8 cellular contexts compared by ENCODE assay signal in genomic region chr9:137046094-137046787, GRCh38. TPM values are rescaled to one million over a fixed set of nuclear protein-coding genes. Genes with fewer than 3 reads are reported as not detected.
DNase-seq lines count a peak whose midpoint lies in the region; TF ChIP-seq lines count a peak whose summit lies in the region.

Gene NPDC1 (minus strand): TSS chr9:137046177. CDS start chr9:137045989, 188 bp downstream.

- TF ChIP-seq CTCF in AG04449 (IDR thresholded peaks at IDR 0.05; ENCODE audit: insufficient read depth, low read length, missing control alignments), result peak; percentile 93
- TF ChIP-seq CTCF in GM20000 (IDR thresholded peaks at IDR 0.05; ENCODE audit: extremely low read depth, missing control alignments), result peak; percentile 86
- TF ChIP-seq CTCF in kidney epithelial cell (IDR thresholded peaks at IDR 0.05; ENCODE audit: insufficient read depth, low read length, poor library complexity, severe bottlenecking), result peak; percentile 95

- CTCF ChIA-PET in AG04449 (lab: Yijun Ruan, JAX), result interaction anchor here (0.7 to 10.9 kb wide), 29 partner anchors 10 to 268 kb away, joined by 3 to 364 read pairs (median 4); partner anchors contain the start of genes ABCA2, CYSRT1, FBXW5 and FUT7

- peaks cover 43% of the 10 kb centered on the region for H3K27me3 ChIP-seq in kidney epithelial cell (ENCODE audit: control insufficient read depth, insufficient read depth, low read length)

- POLR2A ChIA-PET in AG04449 (lab: Yijun Ruan, JAX), result interaction anchor here (0.6 to 0.9 kb wide), 2 partner anchors 11 to 181 kb away, joined by 3 read pairs; partner anchors contain the start of gene RNF224

- H3K4me3 ChIP-seq in AG04449 (ENCODE audit: low read depth, low read length), result peak within 1 kb of the TSS; percentile 65
- peak within 1 kb of the TSS; percentile 52 for H3K4me3 ChIP-seq in kidney epithelial cell (ENCODE audit: low read depth, low read length)

- no peaks in the 10 kb centered on the region for H3K36me3 ChIP-seq in kidney epithelial cell (ENCODE audit: control insufficient read depth, insufficient read depth, low read length)

- DNase-seq in AG04449 (ENCODE audit: low read depth, low spot score) (no peak), GM20000 (ENCODE audit: low spot score) (peak; percentile 97), NCI-H2171 treated with DMSO at 0.1 percent for 48 hours (lab: John Stamatoyannopoulos, UW) (peak; percentile 86), cerebellar cortex (ENCODE audit: low spot score) (peak; percentile 79), kidney epithelial cell (ENCODE audit: low read depth) (no peak), GOT3 (lab: John Stamatoyannopoulos, UW) (no peak)
- DNase-seq in activated CD4-positive, CD25-positive, alpha-beta regulatory T cell treated with anti-CD3 and anti-CD28 coated beads, Interleukin-2, amount 50 U/mL, for 72 hours, result peak; percentile 82
- peak; percentile 60 to 82 (median 82) for DNase-seq in stimulated activated CD4-positive, alpha-beta T cell treated with anti-CD3 and anti-CD28 coated beads, Interleukin-12 subunit alpha, Interleukin-12 subunit beta, amount 100 ng/mL, for 48 hours (ENCODE audit: low read depth in 2 of 3, low spot score in 1 of 3)

RNA-seq across cellular contexts. Expression of gene NPDC1, which starts in this region (rescaled TPM):
- 58.3 and 76.1 TPM in 2 replicates for total RNA-seq in kidney epithelial cell

Comparison
In these comparisons a context has a peak if more than half of its experiments do, and no peak if none do; other contexts are left out.
1. DNase-seq: peak in GM20000 (single experiment), NCI-H2171 treated with DMSO at 0.1 percent for 48 hours (single experiment), activated CD4-positive, CD25-positive, alpha-beta regulatory T cell treated with anti-CD3 and anti-CD28 coated beads, Interleukin-2, amount 50 U/mL, for 72 hours (single experiment), cerebellar cortex (single experiment) and stimulated activated CD4-positive, alpha-beta T cell treated with anti-CD3 and anti-CD28 coated beads, Interleukin-12 subunit alpha, Interleukin-12 subunit beta, amount 100 ng/mL, for 48 hours (3 of 3); none in AG04449 (single experiment), kidney epithelial cell (single experiment) and GOT3 (single experiment).
2. Peak in every context shown above with its lines, with median percentiles within 50 percentile points of each other: CTCF ChIP-seq.